Comparison of ENCODE assay signal across 1 cellular context in genomic region chr11:19071255-19071654, GRCh38.
TF ChIP-seq lines count a peak whose summit lies in the region.

No MANE protein-coding gene starts in this region.

TF ChIP-seq in K562, 482 proteins besides CTCF, POLR2A, EP300 and RAD21 (continued from another document):
- TF ChIP-seq ZNF444 (CRISPR knock-in tag; IDR thresholded peaks at IDR 0.05) (no peak), MNT (conservative IDR thresholded peaks at IDR 0.05) (0 out of 4 replicates have a peak, but pooled peaks of 1 of the 2 experiments have one; percentile 20), PRDM10 (IDR thresholded peaks at IDR 0.05; ENCODE audit: partially characterized antibody) (peak; percentile 49), MYC (IDR thresholded peaks at IDR 0.05; ENCODE audit: low read depth, low read length) (peak; percentile 37; the same call in 1 of the 2 replicates), MYC (CRISPR knock-in tag; IDR thresholded peaks at IDR 0.05; ENCODE audit: borderline replicate concordance, low read depth) (no peak), MAFG (tag; conservative IDR thresholded peaks at IDR 0.05) (0 out of 2 replicates have a peak, but pooled peaks have one; percentile 36), RFX5 (IDR thresholded peaks at IDR 0.05; ENCODE audit: low read depth, low read length) (no peak), ATF7 (IDR thresholded peaks at IDR 0.05) (peak; percentile 95), PREB (CRISPR knock-in tag; IDR thresholded peaks at IDR 0.05) (no peak)
